ENCODE assay signal across 1 cellular context in genomic region chr19:12995596-12996541, GRCh38.
A peak's percentile ranks its signal among the peaks of the same experiment; 100 is the strongest.
TF ChIP-seq lines count a peak whose summit lies in the region.

No MANE protein-coding gene starts in this region.

TF ChIP-seq in HepG2, 621 proteins besides CTCF, POLR2A, EP300 and RAD21 (continued from another document and continues in another):
- no peak for TF ChIP-seq ZBTB34 (CRISPR knock-in tag; IDR thresholded peaks at IDR 0.05)
- TF ChIP-seq ZFY (CRISPR knock-in tag; IDR thresholded peaks at IDR 0.05): peak; percentile 46
- no peak for TF ChIP-seq KDM1A (CRISPR knock-in tag; IDR thresholded peaks at IDR 0.05)
- TF ChIP-seq ZBTB1 (CRISPR knock-in tag; IDR thresholded peaks at IDR 0.05; ENCODE audit: borderline replicate concordance): no peak
- TF ChIP-seq PTBP1 (IDR thresholded peaks at IDR 0.05; ENCODE audit: low read depth, low read length, poor library complexity, severe bottlenecking): no peak
- TF ChIP-seq WIZ (CRISPR knock-in tag; IDR thresholded peaks at IDR 0.05): no peak
- no peak for TF ChIP-seq NFATC3 (CRISPR knock-in tag; IDR thresholded peaks at IDR 0.05)
- no peak for TF ChIP-seq ZNF713 (CRISPR knock-in tag; IDR thresholded peaks at IDR 0.05)
- no peak for TF ChIP-seq TOE1 (CRISPR knock-in tag; IDR thresholded peaks at IDR 0.05)
- no peak for TF ChIP-seq ZKSCAN8 (CRISPR knock-in tag; IDR thresholded peaks at IDR 0.05; ENCODE audit: borderline replicate concordance)
- peak; percentile 49; the same call in 1 of the 2 replicates for TF ChIP-seq YEATS4 (CRISPR knock-in tag; IDR thresholded peaks at IDR 0.05; ENCODE audit: borderline replicate concordance)
- TF ChIP-seq KAT2B (IDR thresholded peaks at IDR 0.05; ENCODE audit: borderline replicate concordance, low read depth, low read length): no peak
- no peak for TF ChIP-seq E2F5 (CRISPR knock-in tag; conservative IDR thresholded peaks at IDR 0.05)
- TF ChIP-seq ZNF350 (CRISPR knock-in tag; IDR thresholded peaks at IDR 0.05; ENCODE audit: borderline replicate concordance, low read depth): no peak
- TF ChIP-seq ZBTB4 (CRISPR knock-in tag; IDR thresholded peaks at IDR 0.05; ENCODE audit: borderline replicate concordance): no peak
- no peak for TF ChIP-seq AKAP8 (CRISPR knock-in tag; IDR thresholded peaks at IDR 0.05)
- no peak for TF ChIP-seq JDP2 (CRISPR knock-in tag; IDR thresholded peaks at IDR 0.05; ENCODE audit: borderline replicate concordance)
- no peak for TF ChIP-seq DBP (CRISPR knock-in tag; IDR thresholded peaks at IDR 0.05; ENCODE audit: not compliant biosample characterization)
- no peak for TF ChIP-seq PBX2 (CRISPR knock-in tag; IDR thresholded peaks at IDR 0.05)
- TF ChIP-seq KLF6 (CRISPR knock-in tag; IDR thresholded peaks at IDR 0.05): no peak
- TF ChIP-seq HOXA7 (CRISPR knock-in tag; IDR thresholded peaks at IDR 0.05): no peak
- no peak for TF ChIP-seq ZNF772 (CRISPR knock-in tag; IDR thresholded peaks at IDR 0.05)
- TF ChIP-seq ZSCAN31 (CRISPR knock-in tag; IDR thresholded peaks at IDR 0.05; ENCODE audit: low read depth): 0 out of 2 replicates have a peak, but pooled peaks have one; percentile 4
- no peak for TF ChIP-seq PHF21A (CRISPR knock-in tag; IDR thresholded peaks at IDR 0.05)
- TF ChIP-seq HOXA9 (CRISPR knock-in tag; IDR thresholded peaks at IDR 0.05; ENCODE audit: borderline replicate concordance): no peak
- no peak for TF ChIP-seq PAWR (CRISPR knock-in tag; IDR thresholded peaks at IDR 0.05; ENCODE audit: borderline replicate concordance)
- no peak for TF ChIP-seq ZNF629 (CRISPR knock-in tag; conservative IDR thresholded peaks at IDR 0.05)
- TF ChIP-seq TAF15 (IDR thresholded peaks at IDR 0.05; ENCODE audit: low read depth, low read length, poor library complexity, severe bottlenecking): no peak
- peak; percentile 14 for TF ChIP-seq XRCC5 (optimal IDR thresholded peaks at IDR 0.05; ENCODE audit: low read length)
- TF ChIP-seq POGZ (CRISPR knock-in tag; IDR thresholded peaks at IDR 0.05): no peak
- TF ChIP-seq ATRX (CRISPR knock-in tag; IDR thresholded peaks at IDR 0.05; ENCODE audit: borderline replicate concordance): no peak
- TF ChIP-seq HNRNPUL1 (IDR thresholded peaks at IDR 0.05; ENCODE audit: low read depth, low read length): no peak
- 0 out of 2 replicates have a peak, but pooled peaks have one; percentile 34 for TF ChIP-seq ZNF687 (CRISPR knock-in tag; IDR thresholded peaks at IDR 0.05)
- no peak for TF ChIP-seq ZNF484 (CRISPR knock-in tag; IDR thresholded peaks at IDR 0.05; ENCODE audit: borderline replicate concordance, low read depth)
- no peak for TF ChIP-seq ZNF205 (CRISPR knock-in tag; IDR thresholded peaks at IDR 0.05)
- no peak for TF ChIP-seq ZNF576 (CRISPR knock-in tag; IDR thresholded peaks at IDR 0.05)
- TF ChIP-seq ZSCAN5A (CRISPR knock-in tag; IDR thresholded peaks at IDR 0.05; ENCODE audit: borderline replicate concordance): no peak
- TF ChIP-seq ZNF776 (CRISPR knock-in tag; IDR thresholded peaks at IDR 0.05): no peak
- TF ChIP-seq RFXANK (CRISPR knock-in tag; IDR thresholded peaks at IDR 0.05): no peak
- no peak for TF ChIP-seq ZNF552 (CRISPR knock-in tag; IDR thresholded peaks at IDR 0.05; ENCODE audit: borderline replicate concordance)
- TF ChIP-seq THAP9 (CRISPR knock-in tag; IDR thresholded peaks at IDR 0.05; ENCODE audit: borderline replicate concordance): no peak
- TF ChIP-seq ZNF180 (CRISPR knock-in tag; IDR thresholded peaks at IDR 0.05; ENCODE audit: borderline replicate concordance, low read depth): no peak
- no peak for TF ChIP-seq MBD4 (IDR thresholded peaks at IDR 0.05; ENCODE audit: borderline replicate concordance, low read length)
- TF ChIP-seq PITX1 (CRISPR knock-in tag; IDR thresholded peaks at IDR 0.05): no peak
- 0 out of 2 replicates have a peak, but pooled peaks have one; percentile 28 for TF ChIP-seq KAT7 (CRISPR knock-in tag; IDR thresholded peaks at IDR 0.05; ENCODE audit: borderline replicate concordance)
- no peak for TF ChIP-seq ZNF674 (CRISPR knock-in tag; IDR thresholded peaks at IDR 0.05; ENCODE audit: low read depth)
